28 cellular contexts compared by ENCODE assay signal in the genomic region with DNA sequence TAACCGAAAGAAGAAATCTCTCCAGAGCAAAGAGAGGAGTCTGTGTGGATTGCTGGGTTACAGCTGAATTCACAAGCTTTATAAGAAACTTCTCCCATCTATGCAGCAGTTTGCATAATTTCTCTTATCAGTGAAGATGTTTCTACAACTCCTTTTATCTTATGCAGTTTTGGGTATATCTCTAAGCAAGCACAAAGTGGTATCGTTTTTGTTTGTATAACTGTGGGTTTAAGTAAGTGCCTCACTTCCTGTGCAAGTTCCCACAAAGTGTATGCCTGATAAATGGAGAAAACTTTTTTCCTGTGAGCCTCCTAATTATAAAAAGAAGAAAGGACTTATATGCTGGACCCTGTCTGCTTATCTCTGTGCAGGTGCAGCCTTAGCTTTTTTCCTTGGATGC.
DNase-seq lines count a peak whose midpoint lies in the region; ATAC-seq, FAIRE-seq and TF ChIP-seq lines count a peak whose summit lies in the region.
"Had no signal": no experiment of that assay in that cellular context is flagged by ENCODE, and none has a peak within 500 bp of the region (broad histone marks: within the 10 kb centered on the region; RNA-seq: fewer than 3 reads in every experiment).

No MANE protein-coding gene starts in this region.

- H3K9me3 Mint-ChIP-seq in activated CD4-positive, alpha-beta T cell treated with anti-CD3 and anti-CD28 coated beads, Interleukin-2, amount 10 ng/mL, durations not matched to agents 24 days and 14 days, result peaks cover 13% of the 10 kb centered on the region
- H3K9me3 Mint-ChIP-seq in CD4-positive, CD25-positive, alpha-beta regulatory T cell, result no peaks in the 10 kb centered on the region
- peaks cover 4% of the 10 kb centered on the region for H3K9me3 Mint-ChIP-seq in activated T-helper 1 cell treated with anti-CD3 and anti-CD28 coated beads, Interleukin-12 subunit alpha, Interleukin-12 subunit beta, Interleukin-2, Interleukin-4 antibody, amounts not matched to agents 30 ng/mL and 10 ng/mL and 1 ng/mL, durations not matched to agents 14 hours and 24 hours and 36 hours

- peak overlapping the region; percentile 55 for H3K4me3 Mint-ChIP-seq in activated CD4-positive, alpha-beta T cell treated with anti-CD3 and anti-CD28 coated beads, Interleukin-2, amount 10 ng/mL, durations not matched to agents 24 days and 14 days
- H3K4me3 Mint-ChIP-seq in CD4-positive, CD25-positive, alpha-beta regulatory T cell, result no peak overlapping the region
- H3K4me3 Mint-ChIP-seq in activated T-helper 1 cell treated with anti-CD3 and anti-CD28 coated beads, Interleukin-12 subunit alpha, Interleukin-12 subunit beta, Interleukin-2, Interleukin-4 antibody, amounts not matched to agents 30 ng/mL and 10 ng/mL and 1 ng/mL, durations not matched to agents 14 hours and 24 hours and 36 hours, result peak overlapping the region; percentile 37

- no peaks in the 10 kb centered on the region for H3K9me3 ChIP-seq in CD4-positive, CD25-positive, alpha-beta regulatory T cell (ENCODE audit: control insufficient read depth in 2 of 2, low read length in 2 of 2)
- H3K9me3 ChIP-seq in pancreas, result no peaks in the 10 kb centered on the region

- intact Hi-C loops in activated CD4-positive, alpha-beta T cell treated with anti-CD3 and anti-CD28 coated beads, Interleukin-2, amount 10 ng/mL, durations not matched to agents 24 days and 14 days (cut with micrococcal nuclease), result loop anchor here (10.0 kb wide), 1 partner anchor 133 kb away; no protein-coding TSS in a partner anchor
- intact Hi-C loops in activated T-helper 1 cell treated with anti-CD3 and anti-CD28 coated beads, Interleukin-12 subunit alpha, Interleukin-12 subunit beta, Interleukin-2, Interleukin-4 antibody, amounts not matched to agents 30 ng/mL and 10 ng/mL and 1 ng/mL, durations not matched to agents 14 hours and 24 hours and 36 hours (cut with micrococcal nuclease), result no loop called here
- intact Hi-C loops in pancreas (cut with DNase I), result no loop called here

- no peaks in the 10 kb centered on the region for H3K36me3 ChIP-seq in CD4-positive, CD25-positive, alpha-beta regulatory T cell (ENCODE audit: control insufficient read depth, insufficient read depth, low read length)
- H3K36me3 ChIP-seq in pancreas, result no peaks in the 10 kb centered on the region

- WGBS in pancreas, 2 donors, result 33% methylated on average over 2 of the region's 2 CpGs; no CpG with 5 or more reads in 1 of the 2 donors

- in situ Hi-C loops in KBM-7 (cut with MboI; ENCODE audit: low pct_unique_long_range_greater_than_20kb, low sequenced_read_pairs), result no loop called here

- peaks cover 7% of the 10 kb centered on the region for H3K36me3 Mint-ChIP-seq in activated CD4-positive, alpha-beta T cell treated with anti-CD3 and anti-CD28 coated beads, Interleukin-2, amount 10 ng/mL, durations not matched to agents 24 days and 14 days (ENCODE audit: low read depth)
- H3K36me3 Mint-ChIP-seq in CD4-positive, CD25-positive, alpha-beta regulatory T cell, result no peaks in the 10 kb centered on the region
- H3K36me3 Mint-ChIP-seq in activated T-helper 1 cell treated with anti-CD3 and anti-CD28 coated beads, Interleukin-12 subunit alpha, Interleukin-12 subunit beta, Interleukin-2, Interleukin-4 antibody, amounts not matched to agents 30 ng/mL and 10 ng/mL and 1 ng/mL, durations not matched to agents 14 hours and 24 hours and 36 hours (ENCODE audit: low read depth), result peaks cover 11% of the 10 kb centered on the region

- peak overlapping the region; percentile 19 for H3K4me3 ChIP-seq in CD4-positive, CD25-positive, alpha-beta regulatory T cell (ENCODE audit: low read depth, low read length)
- no peak overlapping the region for H3K4me3 ChIP-seq in pancreas
- H3K4me3 ChIP-seq: GM12878, SK-N-MC had no signal

- H3K27ac ChIP-seq in CD4-positive, CD25-positive, alpha-beta regulatory T cell (ENCODE audit: insufficient read depth, low read length, poor library complexity, severe bottlenecking), result no peak overlapping the region
- no peak overlapping the region for H3K27ac ChIP-seq in pancreas
- H3K27ac ChIP-seq: HL-60, RWPE1, SK-N-MC had no signal

- FAIRE-seq in pancreas (lab: Jason Lieb, UNC), result no peak
- FAIRE-seq: GM12878, HepG2 had no signal

- DNase-seq in activated CD4-positive, alpha-beta T cell treated with anti-CD3 and anti-CD28 coated beads, Interleukin-2, amount 10 ng/mL, durations not matched to agents 24 days and 14 days, result peak; percentile 54
- DNase-seq in activated CD4-positive, alpha-beta T cell treated with anti-CD3 and anti-CD28 coated beads for 1 hour, result no peak
- DNase-seq in CD4-positive, CD25-positive, alpha-beta regulatory T cell, result no peak
- peak; percentile 20 for DNase-seq in KBM-7
- DNase-seq in activated T-helper 1 cell treated with anti-CD3 and anti-CD28 coated beads, Interleukin-12 subunit alpha, Interleukin-12 subunit beta, Interleukin-2, Interleukin-4 antibody, amounts not matched to agents 30 ng/mL and 10 ng/mL and 1 ng/mL, durations not matched to agents 14 hours and 24 hours and 36 hours (ENCODE audit: low spot score), result no peak
- DNase-seq in pancreas, result no peak
- DNase-seq: 8988T; C1 segment of cervical spinal cord; COR-L47; DMS79 treated with DMSO at 0.1 percent for 48 hours; GOT3; HCEC 1CT; KG1; NCI-H1105; NCI-H146; NCI-H2029 treated with DMSO at 0.1 percent for 48 hours; NCI-H226; NCI-H510A treated with DMSO at 0.1 percent for 48 hours; NCI-H774; NK-92 treated with Interleukin-12 subunit alpha and Interleukin-12 subunit beta, amount 100 ng/mL, for 24 hours; SHP77 treated with DMSO at 0.1 percent for 48 hours had no signal

- no peak for ATAC-seq in CD4-positive, CD25-positive, alpha-beta regulatory T cell (ENCODE audit: low read depth in 2 of 2)
- no peak for ATAC-seq in GM19463 (IDR thresholded peaks at IDR 0.05; ENCODE audit: unreplicated experiment)
- no peak for ATAC-seq in GM21737 (IDR thresholded peaks at IDR 0.05; ENCODE audit: unreplicated experiment)
- ATAC-seq in pancreas, result no peak
- ATAC-seq: GM12878, HepG2 had no signal

- no peak overlapping the region for H3K27ac Mint-ChIP-seq in activated CD4-positive, alpha-beta T cell treated with anti-CD3 and anti-CD28 coated beads, Interleukin-2, amount 10 ng/mL, durations not matched to agents 24 days and 14 days
- H3K27ac Mint-ChIP-seq in CD4-positive, CD25-positive, alpha-beta regulatory T cell, result no peak overlapping the region
- no peak overlapping the region for H3K27ac Mint-ChIP-seq in activated T-helper 1 cell treated with anti-CD3 and anti-CD28 coated beads, Interleukin-12 subunit alpha, Interleukin-12 subunit beta, Interleukin-2, Interleukin-4 antibody, amounts not matched to agents 30 ng/mL and 10 ng/mL and 1 ng/mL, durations not matched to agents 14 hours and 24 hours and 36 hours

- no peaks in the 10 kb centered on the region for H3K27me3 Mint-ChIP-seq in activated CD4-positive, alpha-beta T cell treated with anti-CD3 and anti-CD28 coated beads, Interleukin-2, amount 10 ng/mL, durations not matched to agents 24 days and 14 days
- H3K27me3 Mint-ChIP-seq in CD4-positive, CD25-positive, alpha-beta regulatory T cell, result no peaks in the 10 kb centered on the region
- no peaks in the 10 kb centered on the region for H3K27me3 Mint-ChIP-seq in activated T-helper 1 cell treated with anti-CD3 and anti-CD28 coated beads, Interleukin-12 subunit alpha, Interleukin-12 subunit beta, Interleukin-2, Interleukin-4 antibody, amounts not matched to agents 30 ng/mL and 10 ng/mL and 1 ng/mL, durations not matched to agents 14 hours and 24 hours and 36 hours (ENCODE audit: insufficient read depth)

- no peaks in the 10 kb centered on the region for H3K4me1 ChIP-seq in CD4-positive, CD25-positive, alpha-beta regulatory T cell (ENCODE audit: control insufficient read depth, insufficient read depth, low read length, poor library complexity, severe bottlenecking)
- no peaks in the 10 kb centered on the region for H3K4me1 ChIP-seq in pancreas

- peaks cover 27% of the 10 kb centered on the region for H3K4me1 Mint-ChIP-seq in activated CD4-positive, alpha-beta T cell treated with anti-CD3 and anti-CD28 coated beads, Interleukin-2, amount 10 ng/mL, durations not matched to agents 24 days and 14 days
- H3K4me1 Mint-ChIP-seq in CD4-positive, CD25-positive, alpha-beta regulatory T cell, result peaks cover 0 to 9% (median under 1%) of the 10 kb centered on the region in 4 donors
- peaks cover 21% of the 10 kb centered on the region for H3K4me1 Mint-ChIP-seq in activated T-helper 1 cell treated with anti-CD3 and anti-CD28 coated beads, Interleukin-12 subunit alpha, Interleukin-12 subunit beta, Interleukin-2, Interleukin-4 antibody, amounts not matched to agents 30 ng/mL and 10 ng/mL and 1 ng/mL, durations not matched to agents 14 hours and 24 hours and 36 hours (ENCODE audit: low read depth)

- no peak for TF ChIP-seq CTCF in pancreas (IDR thresholded peaks at IDR 0.05)

- no peaks in the 10 kb centered on the region for H3K27me3 ChIP-seq in CD4-positive, CD25-positive, alpha-beta regulatory T cell (ENCODE audit: control insufficient read depth, insufficient read depth, low read length)
- H3K27me3 ChIP-seq in pancreas, result no peaks in the 10 kb centered on the region

Comparison
In these comparisons a context has a peak if more than half of its experiments do, and no peak if none do; other contexts are left out.
1. DNase-seq: peak in activated CD4-positive, alpha-beta T cell treated with anti-CD3 and anti-CD28 coated beads, Interleukin-2, amount 10 ng/mL, durations not matched to agents 24 days and 14 days (single experiment) and KBM-7 (single experiment); none in activated CD4-positive, alpha-beta T cell treated with anti-CD3 and anti-CD28 coated beads for 1 hour (single experiment), CD4-positive, CD25-positive, alpha-beta regulatory T cell (0 of 3), activated T-helper 1 cell treated with anti-CD3 and anti-CD28 coated beads, Interleukin-12 subunit alpha, Interleukin-12 subunit beta, Interleukin-2, Interleukin-4 antibody, amounts not matched to agents 30 ng/mL and 10 ng/mL and 1 ng/mL, durations not matched to agents 14 hours and 24 hours and 36 hours (single experiment) and pancreas (0 of 6).
2. H3K4me3 Mint-ChIP-seq: peak in activated CD4-positive, alpha-beta T cell treated with anti-CD3 and anti-CD28 coated beads, Interleukin-2, amount 10 ng/mL, durations not matched to agents 24 days and 14 days (single experiment) and activated T-helper 1 cell treated with anti-CD3 and anti-CD28 coated beads, Interleukin-12 subunit alpha, Interleukin-12 subunit beta, Interleukin-2, Interleukin-4 antibody, amounts not matched to agents 30 ng/mL and 10 ng/mL and 1 ng/mL, durations not matched to agents 14 hours and 24 hours and 36 hours (single experiment); none in CD4-positive, CD25-positive, alpha-beta regulatory T cell (0 of 4).